In the genomic region with DNA sequence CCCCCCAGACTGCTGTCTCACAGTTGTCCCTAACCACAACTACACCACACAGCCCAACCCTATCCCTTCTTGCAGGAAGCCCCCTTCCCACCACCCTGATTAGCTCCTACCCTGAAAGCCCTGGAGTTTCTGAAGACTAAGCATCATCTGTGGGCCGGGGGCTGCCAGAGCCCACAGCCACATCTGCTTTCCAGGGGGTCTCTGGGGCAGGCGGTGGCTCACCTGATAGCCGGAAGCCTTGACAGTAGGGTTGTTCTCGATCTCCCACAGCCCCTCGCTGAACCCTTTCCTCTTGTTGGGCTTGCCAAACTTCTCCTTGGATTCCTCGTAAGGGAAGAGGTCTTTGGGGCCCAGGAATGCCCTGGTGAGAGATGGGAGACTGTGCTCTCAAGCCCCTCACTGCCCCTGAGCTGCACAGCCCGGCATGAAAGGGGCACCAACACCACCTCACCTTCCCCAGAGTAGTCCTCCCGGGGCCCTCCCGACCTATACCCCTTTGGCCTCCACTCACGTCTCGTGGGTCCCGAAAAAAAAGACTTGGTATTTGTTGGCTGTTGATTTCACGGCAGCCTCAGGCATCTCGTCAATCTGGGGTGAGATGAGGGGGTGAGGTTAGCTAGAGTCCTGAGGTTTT, we compare ENCODE assay signal across 13 cellular contexts. TPM values are rescaled to one million over a fixed set of nuclear protein-coding genes. Genes with fewer than 3 reads are reported as not detected.
DNase-seq lines count a peak whose midpoint lies in the region; ATAC-seq and TF ChIP-seq lines count a peak whose summit lies in the region.
"Had no signal": no experiment of that assay in that cellular context is flagged by ENCODE, and none has a peak within 500 bp of the region (broad histone marks: within the 10 kb centered on the region; RNA-seq: fewer than 3 reads in every experiment).

No MANE protein-coding gene starts in this region.

- H3K36me3 ChIP-seq in esophagus squamous epithelium (peaks cover 23 to 39% (median 23%) of the 10 kb centered on the region in 3 donors), skeletal muscle satellite cell (ENCODE audit: insufficient read depth, low read length) (peaks cover 39% of the 10 kb centered on the region)

- H3K27ac ChIP-seq in RWPE1, result peak overlapping the region; percentile 74
- H3K27ac ChIP-seq in esophagus squamous epithelium, result peak overlapping the region; percentile 6 to 99 (median 96)

- H3K27me3 ChIP-seq in esophagus squamous epithelium (no peaks in the 10 kb centered on the region), skeletal muscle satellite cell (ENCODE audit: control insufficient read depth, insufficient read depth, low read length) (no peaks in the 10 kb centered on the region)

- DNase-seq in GDM1 (lab: John Stamatoyannopoulos, UW) (peak; percentile 6), RWPE1 (ENCODE audit: low spot score) (no peak), esophagus squamous epithelium (lab: John Stamatoyannopoulos, UW) (no peak), HuH-7 (ENCODE audit: low spot score) (no peak)
- DNase-seq: activated gamma-delta T cell; NCI-H510A treated with DMSO at 0.1 percent for 48 hours; stimulated activated CD4-positive, alpha-beta T cell treated with anti-CD3 and anti-CD28 coated beads, Interleukin-12 subunit alpha, Interleukin-12 subunit beta, amount 100 ng/mL, for 4 hours; substantia nigra; T-helper 9 cell had no signal

- no peak overlapping the region for H3K4me2 ChIP-seq in skeletal muscle satellite cell (ENCODE audit: low read length)

- H3K9me3 ChIP-seq in esophagus squamous epithelium, result no peaks in the 10 kb centered on the region
- H3K9me3 ChIP-seq in skeletal muscle satellite cell (replicated peaks; ENCODE audit: low read length), result no peaks in the 10 kb centered on the region

- ATAC-seq in GM18520 (IDR thresholded peaks at IDR 0.05; ENCODE audit: unreplicated experiment) (no peak), GM21619 (IDR thresholded peaks at IDR 0.05; ENCODE audit: unreplicated experiment) (no peak), HG02970 (IDR thresholded peaks at IDR 0.05; ENCODE audit: low FRiP score, unreplicated experiment) (no peak)

- no peak for TF ChIP-seq CTCF in RWPE1 (conservative IDR thresholded peaks at IDR 0.05; ENCODE audit: low read depth)
- TF ChIP-seq CTCF in esophagus squamous epithelium (IDR thresholded peaks at IDR 0.05), result no peak

- H3K9ac ChIP-seq in skeletal muscle satellite cell (ENCODE audit: low read depth, low read length), result peak overlapping the region; percentile 99

- intact Hi-C loops in esophagus squamous epithelium (cut with DNase I), result no loop called here

- POLR2A ChIA-PET in RWPE1 (lab: Yijun Ruan, JAX; ENCODE audit: low non-redundant PET), result no interaction called here

- H3K4me3 ChIP-seq in esophagus squamous epithelium (no peak overlapping the region), skeletal muscle satellite cell (ENCODE audit: low read length) (no peak overlapping the region)

- 75 to 100% methylated on average over 1 to 12 of the region's 14 CpGs for WGBS in esophagus squamous epithelium, 2 donors

- TF ChIP-seq POLR2A in esophagus squamous epithelium (IDR thresholded peaks at IDR 0.05), result no peak

- H3K4me1 ChIP-seq in esophagus squamous epithelium, result peaks cover 45 to 83% (median 49%) of the 10 kb centered on the region in 3 donors
- peaks cover 49% of the 10 kb centered on the region for H3K4me1 ChIP-seq in skeletal muscle satellite cell (ENCODE audit: control insufficient read depth, insufficient read depth, low read length)

- CTCF ChIA-PET in RWPE1 (lab: Yijun Ruan, JAX), result no interaction called here

RNA-seq across cellular contexts. Expression of a gene that starts 4.0 kb away (rescaled TPM):
- total RNA-seq in esophagus squamous epithelium, result 10 to 100 TPM; 39.5 to 45.8 (median 42.3) TPM
- total RNA-seq in skeletal muscle satellite cell (2012; rRNA removed), result 59.2 and 63.1 TPM in 2 replicates

RNA-seq across cellular contexts. Expression of a gene that starts 6.6 kb away (rescaled TPM):
- total RNA-seq in esophagus squamous epithelium, result 100 to 1,000 TPM; 180 to 278 (median 236) TPM
- total RNA-seq in skeletal muscle satellite cell (2012; rRNA removed), result 153 and 218 TPM in 2 replicates

RNA-seq across cellular contexts. Expression of a gene that starts 16.3 kb away (rescaled TPM):
- 10 to 100 TPM; 22.3 to 32.8 (median 28.4) TPM for total RNA-seq in esophagus squamous epithelium
- 22.1 and 27.4 TPM in 2 replicates for total RNA-seq in skeletal muscle satellite cell (2012; rRNA removed)

RNA-seq across cellular contexts. Expression of a gene that starts 16.6 kb away (rescaled TPM):
- total RNA-seq in esophagus squamous epithelium, result 10 to 100 TPM in 3 of 4 donors, 1 to 10 TPM in 1; 9.7 to 44.9 (median 17.6) TPM
- total RNA-seq in skeletal muscle satellite cell (2012; rRNA removed), result 5.7 and 7.1 TPM in 2 replicates

RNA-seq across cellular contexts. Expression of a gene that starts 22.4 kb away (rescaled TPM):
- total RNA-seq in esophagus squamous epithelium, result 10 to 100 TPM; 35.6 to 42.6 (median 38.3) TPM
- total RNA-seq in skeletal muscle satellite cell (2012; rRNA removed), result 16.5 and 19.2 TPM in 2 replicates
